Comparison of ENCODE assay signal across 33 cellular contexts in genomic region chr1:29399465-29399864, GRCh38.
"Had no signal": no experiment of that assay in that cellular context is flagged by ENCODE, and none has a peak within 500 bp of the region (broad histone marks: within the 10 kb centered on the region; RNA-seq: fewer than 3 reads in every experiment).

No MANE protein-coding gene starts in this region.

- ATAC-seq: activated naive CD4-positive, alpha-beta T cell treated with anti-CD3 and anti-CD28 coated beads, Interleukin-2, amount 50 U/mL, for 72 hours; activated naive CD8-positive, alpha-beta T cell treated with anti-CD3 and anti-CD28 coated beads, Interleukin-2, amount 50 U/mL, for 24 hours; activated T-cell treated with anti-CD3 and anti-CD28 coated beads, Interleukin-2, amount 50 U/mL, for 4 hours; activated T-cell treated with anti-CD3 and anti-CD28 coated beads, Interleukin-2, amount 50 U/mL, for 72 hours; activated T-helper 17 cell treated with anti-CD3 and anti-CD28 coated beads, Interleukin-2, amount 50 U/mL, for 72 hours; body of pancreas had no signal

- H3K27ac ChIP-seq: adrenal gland, ascending aorta, body of pancreas, brain microvascular endothelial cell, breast epithelium, cardiac muscle cell had no signal

- H3K36me3 ChIP-seq: adrenal gland, ascending aorta, brain microvascular endothelial cell, breast epithelium, cardiac muscle cell had no signal

- FAIRE-seq: astrocyte, bronchial epithelial cell had no signal

- H3K4me1 ChIP-seq: adrenal gland, ascending aorta, body of pancreas, breast epithelium had no signal

- DNase-seq: activated effector memory CD4-positive, alpha-beta T cell treated with anti-CD3 and anti-CD28 coated beads, Interleukin-2, amount 50 U/mL, for 16 hours; activated effector memory CD4-positive, alpha-beta T cell treated with Interleukin-2 at 50 U/mL for 16 hours; activated gamma-delta T cell; activated gamma-delta T cell treated with Interleukin-2 at 50 U/mL for 16 hours; activated naive CD4-positive, alpha-beta T cell; activated naive CD4-positive, alpha-beta T cell treated with anti-CD3 and anti-CD28 coated beads for 36 hours; activated naive CD4-positive, alpha-beta T cell treated with anti-CD3 and anti-CD28 coated beads, Interleukin-2, amount 10 ng/mL, durations not matched to agents 7 days and 5 days; activated naive CD4-positive, alpha-beta T cell treated with anti-CD3 and anti-CD28 coated beads, Interleukin-2, amount 50 U/mL, for 16 hours; activated naive CD4-positive, alpha-beta T cell treated with Interleukin-2 at 50 U/mL for 16 hours; activated naive CD8-positive, alpha-beta T cell treated with anti-CD3 and anti-CD28 coated beads for 36 hours; activated naive CD8-positive, alpha-beta T cell treated with anti-CD3 and anti-CD28 coated beads, Interleukin-2, amount 10 ng/mL, durations not matched to agents 7 days and 5 days; activated naive CD8-positive, alpha-beta T cell treated with anti-CD3 and anti-CD28 coated beads, Interleukin-2, amount 50 U/mL, for 24 hours; activated T-cell treated with anti-CD3 and anti-CD28 coated beads, Interleukin-2, amount 50 U/mL, for 24 hours; activated T-cell treated with anti-CD3 and anti-CD28 coated beads, Interleukin-2, amount 50 U/mL, for 4 hours; activated T-cell treated with anti-CD3 and anti-CD28 coated beads, Interleukin-2, amount 50 U/mL, for 48 hours; activated T-cell treated with anti-CD3 and anti-CD28 coated beads, Interleukin-2, amount 50 U/mL, for 72 hours; adrenal gland; amniotic stem cell; amygdala; anterior cingulate cortex; aorta; body of pancreas; brain microvascular endothelial cell; caudate nucleus; central memory CD4-positive, alpha-beta T cell; cerebellar nuclear complex had no signal

- H3K27me3 ChIP-seq: adrenal gland, ascending aorta, body of pancreas, brain microvascular endothelial cell, breast epithelium had no signal

- H3K4me3 ChIP-seq: adrenal gland, ascending aorta, body of pancreas, breast epithelium, cardiac muscle cell had no signal

- H3K9me3 ChIP-seq: adrenal gland, body of pancreas had no signal
